7 cellular contexts compared by ENCODE assay signal in the genomic region with DNA sequence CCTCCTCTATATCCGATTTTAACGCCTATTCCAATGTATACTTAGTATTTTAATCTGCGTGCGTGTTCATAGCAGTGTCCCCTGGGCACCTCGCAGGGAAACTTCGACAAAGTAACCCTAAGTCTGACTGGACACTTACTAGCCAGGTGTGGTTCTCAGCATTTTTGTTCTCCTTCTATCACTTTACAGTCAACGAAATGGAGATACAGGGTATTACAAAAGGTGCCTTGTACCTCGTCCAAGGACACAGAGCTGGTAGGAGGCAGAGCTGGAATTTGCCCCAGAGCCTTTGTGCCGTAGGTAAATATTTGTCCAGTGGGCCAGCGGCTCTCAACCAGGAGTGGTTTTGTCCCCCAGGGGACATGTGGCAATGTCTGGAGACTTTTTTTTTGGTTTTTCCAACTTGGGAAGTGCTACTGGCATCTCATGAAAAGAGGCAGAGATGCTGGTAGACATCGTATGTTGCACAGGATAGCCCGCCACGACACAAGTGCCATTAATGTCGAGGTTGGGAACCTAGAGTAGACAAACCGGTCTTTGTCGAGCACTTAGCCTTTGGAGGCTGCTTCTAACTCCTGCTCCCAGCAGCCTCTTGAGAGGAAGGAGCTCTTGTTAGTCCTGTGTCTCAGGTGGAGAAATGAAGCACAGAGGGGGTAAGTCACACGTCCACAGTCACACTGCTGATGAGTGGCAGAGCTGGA. TPM values are rescaled to one million over a fixed set of nuclear protein-coding genes. Genes with fewer than 3 reads are reported as not detected.
DNase-seq lines count a peak whose midpoint lies in the region; ATAC-seq and TF ChIP-seq lines count a peak whose summit lies in the region.

No MANE protein-coding gene starts in this region.

- H3K79me2 ChIP-seq in hepatocyte: peaks cover 47% of the 10 kb centered on the region
- peaks cover 45% of the 10 kb centered on the region for H3K79me2 ChIP-seq in smooth muscle cell (ENCODE audit: low read depth)

- H3K9ac ChIP-seq in SK-N-MC (ENCODE audit: insufficient read length): peak overlapping the region; percentile 59
- H3K9ac ChIP-seq in smooth muscle cell (ENCODE audit: low read depth): peak overlapping the region; percentile 51

- H3K9me2 ChIP-seq in hepatocyte (replicated peaks; ENCODE audit: insufficient read depth): no peaks in the 10 kb centered on the region

- no peaks in the 10 kb centered on the region; the same call in 1 of the 2 replicates for H3K36me3 ChIP-seq in SK-N-MC (ENCODE audit: insufficient read depth, low read length)
- H3K36me3 ChIP-seq in hepatocyte (replicated peaks; ENCODE audit: insufficient read depth, low read depth): no peaks in the 10 kb centered on the region
- no peaks in the 10 kb centered on the region for H3K36me3 ChIP-seq in smooth muscle cell (ENCODE audit: low read depth)

- H3K27ac Mint-ChIP-seq in HFFc6: peak overlapping the region; percentile 61

- DNase-seq in HFFc6 (no peak), SK-N-MC (ENCODE audit: low read depth, low spot score) (no peak), hepatocyte (ENCODE audit: low spot score) (peak; percentile 80), smooth muscle cell (lab: John Stamatoyannopoulos, UW; ENCODE audit: unreplicated experiment) (no peak), anterior cingulate cortex (lab: John Stamatoyannopoulos, UW) (no peak)

- H3K4me1 Mint-ChIP-seq in HFFc6 (ENCODE audit: low read depth): peaks cover 22% of the 10 kb centered on the region

- 38% methylated on average over 17 of the region's 17 CpGs for WGBS in hepatocyte (ENCODE audit: low lambda C conversion rate, missing lambda C conversion rate)
- WGBS in smooth muscle cell (ENCODE audit: low lambda C conversion rate): 75% methylated on average over 17 of the region's 17 CpGs

- TF ChIP-seq CTCF in HFFc6 (IDR thresholded peaks at IDR 0.05) (no peak), hepatocyte (IDR thresholded peaks at IDR 0.05; ENCODE audit: poor library complexity) (no peak), smooth muscle cell (IDR thresholded peaks at IDR 0.05; ENCODE audit: borderline replicate concordance, insufficient read depth, poor library complexity, severe bottlenecking) (no peak)

- H3K4me2 ChIP-seq in hepatocyte (peak overlapping the region; percentile 89), smooth muscle cell (peak overlapping the region; percentile 91)

- no peak for ATAC-seq in HG02678 (IDR thresholded peaks at IDR 0.05; ENCODE audit: unreplicated experiment)
- ATAC-seq in GM19395 (IDR thresholded peaks at IDR 0.05; ENCODE audit: unreplicated experiment): no peak

- H3K9me3 Mint-ChIP-seq in HFFc6: no peaks in the 10 kb centered on the region

- H3K4me1 ChIP-seq in hepatocyte (ENCODE audit: insufficient read depth) (peaks cover 25% of the 10 kb centered on the region), smooth muscle cell (ENCODE audit: low read depth) (peaks cover 16% of the 10 kb centered on the region)

- H3K27me3 ChIP-seq in hepatocyte (no peaks in the 10 kb centered on the region), smooth muscle cell (ENCODE audit: low read depth) (no peaks in the 10 kb centered on the region)

- 0 out of 2 replicates have a peak overlapping the region, but pooled peaks have one; percentile 42 for H3K27ac ChIP-seq in SK-N-MC
- peak overlapping the region; percentile 68 for H3K27ac ChIP-seq in hepatocyte
- H3K27ac ChIP-seq in smooth muscle cell (ENCODE audit: low read depth): peak overlapping the region; percentile 26

- H3K9me3 ChIP-seq in SK-N-MC (ENCODE audit: low read depth, low read length) (no peaks in the 10 kb centered on the region), hepatocyte (ENCODE audit: low read depth) (no peaks in the 10 kb centered on the region), smooth muscle cell (replicated peaks; ENCODE audit: low read depth) (no peaks in the 10 kb centered on the region)

- peak overlapping the region; percentile 45 for H2AFZ ChIP-seq in hepatocyte
- H2AFZ ChIP-seq in smooth muscle cell (ENCODE audit: low read depth): peak overlapping the region; percentile 19

- peaks cover 7% of the 10 kb centered on the region for H3F3A ChIP-seq in smooth muscle cell (ENCODE audit: low read depth)

- H4K20me1 ChIP-seq in hepatocyte (ENCODE audit: insufficient read depth, poor library complexity, severe bottlenecking): no peaks in the 10 kb centered on the region
- peaks cover 29% of the 10 kb centered on the region for H4K20me1 ChIP-seq in smooth muscle cell (ENCODE audit: low read depth)

- H3K36me3 Mint-ChIP-seq in HFFc6 (ENCODE audit: low read depth): no peaks in the 10 kb centered on the region; the same call in 1 of the 2 replicates

- peaks cover 2% of the 10 kb centered on the region; the same call in 1 of the 2 replicates for H3K27me3 Mint-ChIP-seq in HFFc6 (ENCODE audit: insufficient read depth)

- H3K4me3 ChIP-seq in SK-N-MC (peak overlapping the region; percentile 82), hepatocyte (peak overlapping the region; percentile 46), smooth muscle cell (peak overlapping the region; percentile 79)

- peak overlapping the region; percentile 85 for H3K4me3 Mint-ChIP-seq in HFFc6

RNA-seq across cellular contexts. Expression of a gene that starts 1.1 kb away (rescaled TPM):
- total RNA-seq in HFFc6 (2021; fragmentation: NEBNext Ultra II Directional; extraction: Animal tissue kit (Norgen Biotek cat#: 25700)): 10 to 100 TPM; 20.6 to 28.4 (median 22.5) TPM
- total RNA-seq in hepatocyte (38.3 and 46.6 TPM in 2 replicates), smooth muscle cell (10.8 and 20.0 TPM in 2 replicates)
- polyA plus RNA-seq in hepatocyte (60.2 and 74.3 TPM in 2 replicates), smooth muscle cell (40.6 and 55.5 TPM in 2 replicates)

RNA-seq across cellular contexts. Expression of a gene that starts 21.1 kb away (rescaled TPM):
- total RNA-seq in HFFc6 (2021; fragmentation: NEBNext Ultra II Directional; extraction: Animal tissue kit (Norgen Biotek cat#: 25700)): 10 to 100 TPM; 28.5 to 31.5 (median 29.5) TPM
- total RNA-seq in hepatocyte (14.5 and 23.5 TPM in 2 replicates), smooth muscle cell (7.4 and 10.0 TPM in 2 replicates)
- polyA plus RNA-seq in hepatocyte (24.9 and 27.2 TPM in 2 replicates), smooth muscle cell (20.3 and 22.8 TPM in 2 replicates)

RNA-seq across cellular contexts. Expression of a gene that starts 33.6 kb away (rescaled TPM):
- total RNA-seq in HFFc6 (2021; fragmentation: NEBNext Ultra II Directional; extraction: Animal tissue kit (Norgen Biotek cat#: 25700)): not detected
- total RNA-seq in hepatocyte: not detected in 2 replicates
- not detected in 2 replicates for polyA plus RNA-seq in hepatocyte
- total RNA-seq in smooth muscle cell: not detected in 2 replicates
- not detected in 2 replicates for polyA plus RNA-seq in smooth muscle cell

RNA-seq across cellular contexts. Expression of a gene that starts 55.3 kb away (rescaled TPM):
- under 1 TPM in 1 of 6 experiments, not detected in 5; 0.12 TPM for total RNA-seq in HFFc6 (2021; fragmentation: NEBNext Ultra II Directional; extraction: Animal tissue kit (Norgen Biotek cat#: 25700))
- total RNA-seq in hepatocyte: not detected in 2 replicates
- polyA plus RNA-seq in hepatocyte: not detected in 2 replicates
- not detected in 2 replicates for total RNA-seq in smooth muscle cell
- polyA plus RNA-seq in smooth muscle cell: 0.19 TPM in 1 of 2 replicates, not detected in the other

RNA-seq across cellular contexts. Expression of a gene that starts 59.8 kb away (rescaled TPM):
- not detected for total RNA-seq in HFFc6 (2021; fragmentation: NEBNext Ultra II Directional; extraction: Animal tissue kit (Norgen Biotek cat#: 25700))
- total RNA-seq in hepatocyte (not detected in 2 replicates), smooth muscle cell (not detected in 2 replicates)
- polyA plus RNA-seq in hepatocyte (not detected in 2 replicates), smooth muscle cell (not detected in 2 replicates)
